ENCODE assay signal across 31 cellular contexts in the genomic region with DNA sequence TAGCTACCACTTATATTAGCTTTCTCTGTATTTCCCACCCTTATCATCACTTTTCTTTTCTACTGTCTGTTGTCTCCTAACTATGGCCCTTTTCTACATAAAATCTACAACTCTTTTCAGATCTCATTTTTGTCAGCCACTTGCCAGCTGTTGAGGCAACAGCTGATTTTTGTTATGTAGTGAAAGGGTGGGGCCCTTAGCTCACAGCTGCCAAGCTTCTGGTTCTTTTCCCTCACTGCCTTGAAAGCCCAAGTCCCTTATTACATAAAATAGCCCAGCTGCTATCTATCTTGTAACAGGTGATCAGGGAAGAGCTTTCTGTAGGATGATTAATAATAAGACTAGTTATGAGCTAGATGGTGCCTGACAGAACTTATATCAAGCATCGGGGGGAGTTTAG. TPM values are rescaled to one million over a fixed set of nuclear protein-coding genes. Genes with fewer than 3 reads are reported as not detected.
A peak's percentile ranks its signal among the peaks of the same experiment; 100 is the strongest.
DNase-seq lines count a peak whose midpoint lies in the region; ATAC-seq and TF ChIP-seq lines count a peak whose summit lies in the region.
"Had no signal": no experiment of that assay in that cellular context is flagged by ENCODE, and none has a peak within 500 bp of the region (broad histone marks: within the 10 kb centered on the region; RNA-seq: fewer than 3 reads in every experiment).

No MANE protein-coding gene starts in this region.

- H3K4me2 ChIP-seq in GM23338 (peak overlapping the region; percentile 22; the same call in 1 of the 2 replicates), osteoblast (ENCODE audit: insufficient read depth, low read length) (no peak overlapping the region)
- H3K4me2 ChIP-seq: BLaER1 treated with 17β-estradiol and CSF1 and Interleukin-3, amounts not matched to agents 10 nM and 100 nM; smooth muscle cell had no signal

- H3K79me2 ChIP-seq in GM23338 (replicated peaks; ENCODE audit: insufficient read depth) (peaks cover 15% of the 10 kb centered on the region), osteoblast (ENCODE audit: insufficient read depth, low read length) (no peaks in the 10 kb centered on the region)

- H2AFZ ChIP-seq in GM23338 (no peak overlapping the region), osteoblast (ENCODE audit: low read length) (no peak overlapping the region)

- H3K4me3 Mint-ChIP-seq in GM23338: no peak overlapping the region
- peak overlapping the region in 2 of 3 experiments; percentile 8 to 31 for H3K4me3 Mint-ChIP-seq in nephron
- H3K4me3 Mint-ChIP-seq: activated CD4-positive, alpha-beta T cell treated with anti-CD3 and anti-CD28 coated beads, Interleukin-2, amount 10 ng/mL, durations not matched to agents 24 days and 14 days; activated T-cell treated with anti-CD3 and anti-CD28 coated beads, Interleukin-2, amount 50 U/mL, for 4 hours; T-helper 1 cell treated with Interleukin-12 subunit alpha and Interleukin-12 subunit beta and Interleukin-4 antibody, amounts not matched to agents 30 μg/mL and 1 μg/mL, for 36 hours had no signal

- TF ChIP-seq CTCF in GM23338 (conservative IDR thresholded peaks at IDR 0.05; ENCODE audit: low read depth in 2 of 2) (no peak), colonic mucosa (IDR thresholded peaks at IDR 0.05) (no peak), nephron (IDR thresholded peaks at IDR 0.05; ENCODE audit: unreplicated experiment in 3 of 3) (no peak), osteoblast (IDR thresholded peaks at IDR 0.05; ENCODE audit: extremely low read depth, low read depth, low read length) (no peak)

- no peaks in the 10 kb centered on the region for H3K27me3 Mint-ChIP-seq in GM23338 (ENCODE audit: insufficient read depth, low read depth, poor library complexity)
- H3K27me3 Mint-ChIP-seq in nephron (ENCODE audit: low read depth): no peaks in the 10 kb centered on the region
- H3K27me3 Mint-ChIP-seq: activated CD4-positive, alpha-beta T cell treated with anti-CD3 and anti-CD28 coated beads, Interleukin-2, amount 10 ng/mL, durations not matched to agents 24 days and 14 days had no signal

- H3K27ac ChIP-seq in GM23338 (ENCODE audit: low read depth): no peak overlapping the region
- no peak overlapping the region for H3K27ac ChIP-seq in colonic mucosa
- H3K27ac ChIP-seq in osteoblast (ENCODE audit: low read depth, low read length): no peak overlapping the region
- H3K27ac ChIP-seq: BLaER1 treated with 17β-estradiol and CSF1 and Interleukin-3, amounts not matched to agents 10 nM and 100 nM; brain microvascular endothelial cell; coronary artery; esophagus squamous epithelium; gastroesophageal sphincter; uterus had no signal

- no peaks in the 10 kb centered on the region for H3K36me3 Mint-ChIP-seq in GM23338 (ENCODE audit: low read depth)
- no peaks in the 10 kb centered on the region for H3K36me3 Mint-ChIP-seq in nephron (ENCODE audit: low read depth)

- H3K9me3 ChIP-seq in colonic mucosa (no peaks in the 10 kb centered on the region), osteoblast (ENCODE audit: low read depth, low read length) (no peaks in the 10 kb centered on the region)
- H3K9me3 ChIP-seq: adrenal gland; BLaER1 treated with 17β-estradiol and CSF1 and Interleukin-3, amounts not matched to agents 10 nM and 100 nM; Caco-2; esophagus squamous epithelium; gastroesophageal sphincter; uterus had no signal

- no peaks in the 10 kb centered on the region for H3K36me3 ChIP-seq in GM23338 (ENCODE audit: insufficient read depth)
- H3K36me3 ChIP-seq in colonic mucosa: no peaks in the 10 kb centered on the region
- no peaks in the 10 kb centered on the region for H3K36me3 ChIP-seq in osteoblast (ENCODE audit: insufficient read depth, low read length)
- H3K36me3 ChIP-seq: adrenal gland; BLaER1 treated with 17β-estradiol and CSF1 and Interleukin-3, amounts not matched to agents 10 nM and 100 nM; brain microvascular endothelial cell; esophagus squamous epithelium; gastroesophageal sphincter; uterus had no signal

- H3K9me2 ChIP-seq in GM23338 (ENCODE audit: insufficient read depth): no peaks in the 10 kb centered on the region

- H3F3A ChIP-seq in GM23338 (replicated peaks; ENCODE audit: low read depth): no peaks in the 10 kb centered on the region

- H3K27ac Mint-ChIP-seq in GM23338 (no peak overlapping the region), nephron (peak overlapping the region; percentile 69 to 91 (median 70))
- H3K27ac Mint-ChIP-seq: activated CD4-positive, alpha-beta T cell treated with anti-CD3 and anti-CD28 coated beads, Interleukin-2, amount 10 ng/mL, durations not matched to agents 24 days and 14 days; T-helper 1 cell treated with Interleukin-12 subunit alpha and Interleukin-12 subunit beta and Interleukin-4 antibody, amounts not matched to agents 30 μg/mL and 1 μg/mL, for 36 hours had no signal

- intact Hi-C loops in colonic mucosa (cut with DNase I): no loop called here

- H4K20me1 ChIP-seq in GM23338 (replicated peaks; ENCODE audit: insufficient read depth) (no peaks in the 10 kb centered on the region; the same call in 1 of the 2 replicates), osteoblast (ENCODE audit: insufficient read depth, low read length) (no peaks in the 10 kb centered on the region)
- H4K20me1 ChIP-seq: BLaER1 treated with 17β-estradiol and CSF1 and Interleukin-3, amounts not matched to agents 10 nM and 100 nM had no signal

- no peak overlapping the region for H3K4me3 ChIP-seq in GM23338
- no peak overlapping the region for H3K4me3 ChIP-seq in colonic mucosa
- H3K4me3 ChIP-seq in osteoblast (ENCODE audit: insufficient read depth, low read length): no peak overlapping the region
- H3K4me3 ChIP-seq: adrenal gland; BLaER1 treated with 17β-estradiol and CSF1 and Interleukin-3, amounts not matched to agents 10 nM and 100 nM; coronary artery; esophagus squamous epithelium; gastroesophageal sphincter; GM12878; smooth muscle cell; uterus had no signal

- H3K9ac ChIP-seq in colonic mucosa (ENCODE audit: low read depth in 2 of 2, low read length in 2 of 2): no peak overlapping the region
- H3K9ac ChIP-seq: BLaER1 treated with 17β-estradiol and CSF1 and Interleukin-3, amounts not matched to agents 10 nM and 100 nM had no signal

- peaks cover 48% of the 10 kb centered on the region for H3K4me1 Mint-ChIP-seq in GM23338
- H3K4me1 Mint-ChIP-seq in nephron: peaks cover 39% of the 10 kb centered on the region
- H3K4me1 Mint-ChIP-seq: activated CD4-positive, alpha-beta T cell treated with anti-CD3 and anti-CD28 coated beads, Interleukin-2, amount 10 ng/mL, durations not matched to agents 24 days and 14 days had no signal

- H3K9me3 Mint-ChIP-seq in GM23338 (no peaks in the 10 kb centered on the region), nephron (no peaks in the 10 kb centered on the region)
- H3K9me3 Mint-ChIP-seq: activated CD4-positive, alpha-beta T cell treated with anti-CD3 and anti-CD28 coated beads, Interleukin-2, amount 10 ng/mL, durations not matched to agents 24 days and 14 days had no signal

- no peak for DNase-seq in GM23338 (ENCODE audit: low spot score)
- DNase-seq in NCI-H748 (lab: John Stamatoyannopoulos, UW; ENCODE audit: unreplicated experiment): peak; percentile 86
- DNase-seq in colonic mucosa: peak; percentile 16
- DNase-seq in osteoblast (ENCODE audit: insufficient read length, low spot score, missing footprints): no peak
- DNase-seq in MV-4-11 (lab: John Stamatoyannopoulos, UW): no peak
- no peak for DNase-seq in cortex of kidney (lab: John Stamatoyannopoulos, UW)
- DNase-seq: activated CD4-positive, alpha-beta T cell treated with anti-CD3 and anti-CD28 coated beads, Interleukin-2, amount 10 ng/mL, durations not matched to agents 24 days and 14 days; activated naive CD4-positive, alpha-beta T cell; activated T-cell treated with anti-CD3 and anti-CD28 coated beads, Interleukin-2, amount 50 U/mL, for 4 hours; adrenal gland; brain microvascular endothelial cell; Caco-2; DND-41; esophagus squamous epithelium; H7; KBM-7; mammary epithelial cell; NCI-H187 treated with DMSO at 0.1 percent for 48 hours; NK-92 treated with Interleukin-12 subunit alpha and Interleukin-12 subunit beta, amount 100 ng/mL, for 24 hours; stimulated activated CD4-positive, alpha-beta T cell treated with anti-CD3 and anti-CD28 coated beads, Interleukin-2, amount 100 ng/mL, for 24 hours; uterus had no signal

- peak; percentile 29; the same call in 2 of the 3 replicates for ATAC-seq in GM23338
- ATAC-seq in HG03196 (IDR thresholded peaks at IDR 0.05; ENCODE audit: unreplicated experiment): no peak
- ATAC-seq: activated T-cell treated with anti-CD3 and anti-CD28 coated beads, Interleukin-2, amount 50 U/mL, for 4 hours; gastroesophageal sphincter; GM12878; Panc1 had no signal

- H3K4me1 ChIP-seq in GM23338 (ENCODE audit: insufficient read depth) (peaks cover 24% of the 10 kb centered on the region), colonic mucosa (no peaks in the 10 kb centered on the region), osteoblast (ENCODE audit: insufficient read depth, low read length) (no peaks in the 10 kb centered on the region)
- H3K4me1 ChIP-seq: BLaER1 treated with 17β-estradiol and CSF1 and Interleukin-3, amounts not matched to agents 10 nM and 100 nM; Caco-2; esophagus squamous epithelium; uterus had no signal

- H3K27me3 ChIP-seq in GM23338 (ENCODE audit: insufficient read depth) (no peaks in the 10 kb centered on the region), colonic mucosa (no peaks in the 10 kb centered on the region), osteoblast (ENCODE audit: insufficient read depth, low read length) (no peaks in the 10 kb centered on the region)
- H3K27me3 ChIP-seq: adrenal gland; BLaER1 treated with 17β-estradiol and CSF1 and Interleukin-3, amounts not matched to agents 10 nM and 100 nM; brain microvascular endothelial cell; esophagus squamous epithelium; gastroesophageal sphincter; uterus had no signal

TF ChIP-seq in GM23338, 12 proteins besides CTCF, POLR2A, EP300 and RAD21 (continues in another document):
- TF ChIP-seq JUNB (IDR thresholded peaks at IDR 0.05; ENCODE audit: unreplicated experiment) (no peak), EZH2 (IDR thresholded peaks at IDR 0.05; ENCODE audit: low read depth, unreplicated experiment) (no peak), STAT1 (IDR thresholded peaks at IDR 0.05; ENCODE audit: unreplicated experiment) (no peak), ZNF331 (CRISPR knock-in tag; IDR thresholded peaks at IDR 0.05; ENCODE audit: low read depth) (no peak), EZH2phosphoT487 (IDR thresholded peaks at IDR 0.05; ENCODE audit: unreplicated experiment) (no peak), CREB1 (CRISPR knock-in tag; IDR thresholded peaks at IDR 0.05; ENCODE audit: low read depth) (no peak)

RNA-seq across cellular contexts. Expression of a gene that starts 45.9 kb away (rescaled TPM):
- total RNA-seq in GM23338 (2014; rRNA removed; shearing (Covaris generic)): 15.2 and 16.5 TPM in 2 replicates
- polyA plus RNA-seq in GM23338 (2016; fragmentation: Nextera tagmentation; extraction: Ambion mirVana): 9.0 and 9.7 TPM in 2 replicates
- 1 to 10 TPM; 4.1 to 4.4 TPM for total RNA-seq in colonic mucosa
- total RNA-seq in osteoblast: 0.29 TPM in 1 of 2 replicates, not detected in the other
- total RNA-seq: activated CD4-positive, alpha-beta T cell treated with anti-CD3 and anti-CD28 coated beads, Interleukin-2, amount 10 ng/mL, durations not matched to agents 24 days and 14 days; activated T-cell treated with anti-CD3 and anti-CD28 coated beads, Interleukin-2, amount 50 U/mL, for 4 hours; GM12878; pulmonary artery endothelial cell had no signal

Comparison
In these comparisons a context has a peak if more than half of its experiments do, and no peak if none do; other contexts are left out.
1. DNase-seq: peak in NCI-H748 (single experiment) and colonic mucosa (single experiment); none in GM23338 (single experiment), osteoblast (single experiment), MV-4-11 (single experiment) and cortex of kidney (single experiment).